Comparison of ENCODE assay signal across 33 cellular contexts in genomic region chr11:132674161-132674560, GRCh38.
DNase-seq lines count a peak whose midpoint lies in the region; ATAC-seq and TF ChIP-seq lines count a peak whose summit lies in the region.
"Had no signal": no experiment of that assay in that cellular context is flagged by ENCODE, and none has a peak within 500 bp of the region (broad histone marks: within the 10 kb centered on the region; RNA-seq: fewer than 3 reads in every experiment).

No MANE protein-coding gene starts in this region.

- H3K27me3 ChIP-seq in WERI-Rb-1 (ENCODE audit: insufficient read depth, low read depth, severe bottlenecking) (no peaks in the 10 kb centered on the region), mesendoderm (ENCODE audit: insufficient read depth, low read length, poor library complexity) (no peaks in the 10 kb centered on the region)
- H3K27me3 ChIP-seq: breast epithelium, foreskin keratinocyte, neutrophil, right lobe of liver, tibial nerve had no signal

- no peaks in the 10 kb centered on the region for H3K79me2 ChIP-seq in mesendoderm (ENCODE audit: control insufficient read depth, insufficient read depth, low read length)

- no peak overlapping the region for H3K56ac ChIP-seq in mesendoderm (ENCODE audit: low read length)

- peak overlapping the region; percentile 68 for H3K18ac ChIP-seq in mesendoderm (ENCODE audit: low read length)

- H3K27ac ChIP-seq in WERI-Rb-1 (no peak overlapping the region), mesendoderm (ENCODE audit: low read depth, low read length) (no peak overlapping the region)
- H3K27ac ChIP-seq: breast epithelium, foreskin keratinocyte, HL-60, KMS-11, neutrophil, prostate gland, right lobe of liver, tibial nerve had no signal

- in situ Hi-C loops in KBM-7 (cut with MboI; ENCODE audit: low pct_unique_long_range_greater_than_20kb, low sequenced_read_pairs): no loop called here

- H3K4me3 Mint-ChIP-seq in stimulated activated naive CD8-positive, alpha-beta T cell treated with anti-CD3 and anti-CD28 coated beads, Interleukin-15, amount 100 ng/mL, for 72 hours: no peak overlapping the region
- H3K4me3 Mint-ChIP-seq: activated naive CD8-positive, alpha-beta T cell; CD14-positive monocyte; effector memory CD8-positive, alpha-beta T cell; naive B cell had no signal

- no peak overlapping the region for H2AK5ac ChIP-seq in mesendoderm (ENCODE audit: low read length)

- no peak overlapping the region for H3K23ac ChIP-seq in mesendoderm (ENCODE audit: low read length)

- no peaks in the 10 kb centered on the region for H3K36me3 ChIP-seq in WERI-Rb-1
- H3K36me3 ChIP-seq in mesendoderm (ENCODE audit: control insufficient read depth, insufficient read depth, low read length): no peaks in the 10 kb centered on the region
- H3K36me3 ChIP-seq: breast epithelium, neutrophil, prostate gland, right lobe of liver, tibial nerve had no signal

- peaks cover 0 to 5% of the 10 kb centered on the region in 2 donors for H3K9me3 Mint-ChIP-seq in stimulated activated naive CD8-positive, alpha-beta T cell treated with anti-CD3 and anti-CD28 coated beads, Interleukin-15, amount 100 ng/mL, for 72 hours
- H3K9me3 Mint-ChIP-seq: CD14-positive monocyte had no signal

- no peak overlapping the region for H3K4me2 ChIP-seq in mesendoderm (ENCODE audit: low read length)
- H3K4me2 ChIP-seq: KMS-11, SK-N-SH had no signal

- DNase-seq in DMS 273 treated with DMSO at 0.1 percent for 48 hours (lab: John Stamatoyannopoulos, UW) (peak; percentile 2), KBM-7 (peak; percentile 1), WERI-Rb-1 (peak; percentile 47), mesendoderm (no peak)
- no peak for DNase-seq in stimulated activated naive CD8-positive, alpha-beta T cell treated with anti-CD3 and anti-CD28 coated beads, Interleukin-15, amount 100 ng/mL, for 72 hours
- DNase-seq: activated CD4-positive, alpha-beta T cell treated with anti-CD3 and anti-CD28 coated beads, Interleukin-2, amount 50 U/mL, for 1 hour; activated CD4-positive, CD25-positive, alpha-beta regulatory T cell; activated effector memory CD4-positive, alpha-beta T cell treated with Interleukin-2 at 50 U/mL for 16 hours; activated T-cell treated with anti-CD3 and anti-CD28 coated beads, Interleukin-2, amount 50 U/mL, for 1 hour; anterior cingulate cortex; Calu3; effector memory CD8-positive, alpha-beta T cell; EL; foreskin keratinocyte; head of caudate nucleus; midbrain; naive B cell; NCI-H1436 treated with DMSO at 0.1 percent for 48 hours; PC-3; right lobe of liver; SK-N-SH; stimulated activated CD4-positive, alpha-beta T cell treated with anti-CD3 and anti-CD28 coated beads, Interleukin-2, amount 100 ng/mL, for 48 hours had no signal

- no peak for TF ChIP-seq CTCF in WERI-Rb-1 (IDR thresholded peaks at IDR 0.05; ENCODE audit: low read depth, low read length)

- no peaks in the 10 kb centered on the region for H3K4me1 Mint-ChIP-seq in stimulated activated naive CD8-positive, alpha-beta T cell treated with anti-CD3 and anti-CD28 coated beads, Interleukin-15, amount 100 ng/mL, for 72 hours
- H3K4me1 Mint-ChIP-seq: CD14-positive monocyte, naive B cell had no signal

- no peak overlapping the region for H3K9ac ChIP-seq in mesendoderm (ENCODE audit: low read length)
- H3K9ac ChIP-seq: KMS-11, SK-N-SH had no signal

- no peaks in the 10 kb centered on the region for H3K79me1 ChIP-seq in mesendoderm (ENCODE audit: low read length)

- H4K5ac ChIP-seq in mesendoderm (ENCODE audit: low read length): no peak overlapping the region

- WGBS in mesendoderm (ENCODE audit: extremely low coverage, insufficient coverage, low lambda C conversion rate): no CpG with 5 or more reads among the region's 4 CpGs

- no peak overlapping the region for H2BK5ac ChIP-seq in mesendoderm (ENCODE audit: low read length)

- ATAC-seq in stimulated activated naive CD8-positive, alpha-beta T cell treated with anti-CD3 and anti-CD28 coated beads, Interleukin-15, amount 100 ng/mL, for 72 hours: no peak
- ATAC-seq in HG03139 (IDR thresholded peaks at IDR 0.05; ENCODE audit: unreplicated experiment) (no peak), HG03280 (IDR thresholded peaks at IDR 0.05; ENCODE audit: unreplicated experiment) (no peak)
- ATAC-seq: effector memory CD8-positive, alpha-beta T cell; foreskin keratinocyte; GM12878; PC-3 had no signal

- H3K4ac ChIP-seq in mesendoderm (ENCODE audit: low read depth, low read length): no peak overlapping the region

- no peak overlapping the region for H2BK120ac ChIP-seq in mesendoderm (ENCODE audit: low read depth, low read length)

- no peaks in the 10 kb centered on the region for H3K27me3 Mint-ChIP-seq in stimulated activated naive CD8-positive, alpha-beta T cell treated with anti-CD3 and anti-CD28 coated beads, Interleukin-15, amount 100 ng/mL, for 72 hours
- H3K27me3 Mint-ChIP-seq: activated naive CD8-positive, alpha-beta T cell; effector memory CD8-positive, alpha-beta T cell; naive B cell had no signal

- H2BK15ac ChIP-seq in mesendoderm (replicated peaks; ENCODE audit: low read depth): no peak overlapping the region

- H4K8ac ChIP-seq in mesendoderm (ENCODE audit: low read depth, low read length): no peak overlapping the region

- H3K9me3 ChIP-seq in WERI-Rb-1 (ENCODE audit: severe bottlenecking): no peaks in the 10 kb centered on the region
- H3K9me3 ChIP-seq: neutrophil, prostate gland, right lobe of liver, SK-N-SH had no signal

- no peaks in the 10 kb centered on the region for H3K4me1 ChIP-seq in mesendoderm (ENCODE audit: control insufficient read depth, low read depth, low read length)
- H3K4me1 ChIP-seq: breast epithelium, foreskin keratinocyte, prostate gland, right lobe of liver, tibial nerve had no signal

- H3K27ac Mint-ChIP-seq in stimulated activated naive CD8-positive, alpha-beta T cell treated with anti-CD3 and anti-CD28 coated beads, Interleukin-15, amount 100 ng/mL, for 72 hours: peak overlapping the region in 1 of 2 donors; percentile 86
- H3K27ac Mint-ChIP-seq: activated naive CD8-positive, alpha-beta T cell; CD14-positive monocyte; effector memory CD8-positive, alpha-beta T cell; naive B cell had no signal

- H3K4me3 ChIP-seq in WERI-Rb-1 (ENCODE audit: low read depth, low read length) (no peak overlapping the region), mesendoderm (ENCODE audit: low read length) (no peak overlapping the region)
- H3K4me3 ChIP-seq: breast epithelium, GM12878, prostate gland, right lobe of liver, tibial nerve had no signal

Comparison
In these comparisons a context has a peak if more than half of its experiments do, and no peak if none do; other contexts are left out.
1. DNase-seq: peak in DMS 273 treated with DMSO at 0.1 percent for 48 hours (single experiment), KBM-7 (single experiment) and WERI-Rb-1 (single experiment); none in mesendoderm (single experiment) and stimulated activated naive CD8-positive, alpha-beta T cell treated with anti-CD3 and anti-CD28 coated beads, Interleukin-15, amount 100 ng/mL, for 72 hours (0 of 2).